ENCODE assay signal across 10 cellular contexts in the genomic region with DNA sequence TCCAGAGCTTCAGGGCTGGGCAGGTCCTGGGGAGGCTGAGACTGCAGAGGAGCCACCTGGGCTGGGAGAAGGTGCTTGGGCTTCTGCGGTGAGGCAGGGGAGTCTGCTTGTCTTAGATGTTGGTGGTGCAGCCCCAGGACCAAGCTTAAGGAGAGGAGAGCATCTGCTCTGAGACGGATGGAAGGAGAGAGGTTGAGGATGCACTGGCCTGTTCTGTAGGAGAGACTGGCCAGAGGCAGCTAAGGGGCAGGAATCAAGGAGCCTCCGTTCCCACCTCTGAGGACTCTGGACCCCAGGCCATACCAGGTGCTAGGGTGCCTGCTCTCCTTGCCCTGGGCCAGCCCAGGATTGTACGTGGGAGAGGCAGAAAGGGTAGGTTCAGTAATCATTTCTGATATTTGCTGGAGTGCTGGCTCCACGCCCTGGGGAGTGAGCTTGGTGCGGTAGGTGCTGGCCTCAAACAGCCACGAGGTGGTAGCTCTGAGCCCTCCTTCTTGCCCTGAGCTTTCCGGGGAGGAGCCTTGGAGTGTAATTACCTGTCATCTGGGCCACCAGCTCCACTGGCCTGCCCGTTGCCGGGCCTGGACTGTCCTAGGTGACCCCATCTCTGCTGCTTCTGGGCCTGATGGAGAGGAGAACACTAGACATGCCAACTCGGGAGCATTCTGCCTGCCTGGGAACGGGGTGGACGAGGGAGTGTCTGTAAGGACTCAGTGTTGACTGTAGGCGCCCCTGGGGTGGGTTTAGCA. TPM values are rescaled to one million over a fixed set of nuclear protein-coding genes. Genes with fewer than 3 reads are reported as not detected.
A peak's percentile ranks its signal among the peaks of the same experiment; 100 is the strongest.
DNase-seq lines count a peak whose midpoint lies in the region; ATAC-seq, FAIRE-seq and TF ChIP-seq lines count a peak whose summit lies in the region.
"Had no signal": no experiment of that assay in that cellular context is flagged by ENCODE, and none has a peak within 500 bp of the region (broad histone marks: within the 10 kb centered on the region; RNA-seq: fewer than 3 reads in every experiment).

No MANE protein-coding gene starts in this region.

- DNase-seq in GM10248 (ENCODE audit: extremely low spot score) (peak; percentile 59), LNCaP clone FGC (ENCODE audit: low read depth) (peak; percentile 6), bronchial epithelial cell (ENCODE audit: low read depth) (peak; percentile 35), pancreas (peak in 4 of 6 donors; percentile 29 to 69 (median 58)), A673 (ENCODE audit: low spot score) (no peak), NCI-H1048 (lab: John Stamatoyannopoulos, UW) (no peak), UCSD-AML1 (lab: John Stamatoyannopoulos, UW; ENCODE audit: unreplicated experiment) (no peak), AML-193 (lab: John Stamatoyannopoulos, UW) (no peak)

- peak; percentile 34 for TF ChIP-seq CTCF in GM10248 (IDR thresholded peaks at IDR 0.05; ENCODE audit: control extremely low read depth, extremely low read depth, low read depth, missing control alignments)
- peak; percentile 50 for TF ChIP-seq CTCF in LNCaP clone FGC (IDR thresholded peaks at IDR 0.05; ENCODE audit: control insufficient read depth, extremely low read depth, insufficient read depth)
- peak; percentile 58 for TF ChIP-seq CTCF in bronchial epithelial cell (IDR thresholded peaks at IDR 0.05; ENCODE audit: insufficient read depth, low read length, severe bottlenecking)
- TF ChIP-seq CTCF in pancreas (IDR thresholded peaks at IDR 0.05), result peak in 1 of 4 donors; percentile 14
- TF ChIP-seq CTCF in A673 (conservative IDR thresholded peaks at IDR 0.05; ENCODE audit: low read depth, low read length), result no peak

- H3K36me3 ChIP-seq in bronchial epithelial cell (ENCODE audit: control insufficient read depth, insufficient read depth, low read length), result no peaks in the 10 kb centered on the region
- H3K36me3 ChIP-seq in pancreas, result no peaks in the 10 kb centered on the region
- H3K36me3 ChIP-seq in A673 (ENCODE audit: insufficient read depth, low read length, poor library complexity, severe bottlenecking), result no peaks in the 10 kb centered on the region

- FAIRE-seq in bronchial epithelial cell (lab: Jason Lieb, UNC) (peak; percentile 43), pancreas (lab: Jason Lieb, UNC) (no peak)

- no TSS peak for BruUV-seq in A673 (replicated peaks; lab: Mats Ljungman, UMichigan)

- H3K4me3 ChIP-seq in LNCaP clone FGC (ENCODE audit: low read depth, low read length), result no peak overlapping the region
- H3K4me3 ChIP-seq in bronchial epithelial cell (ENCODE audit: low read depth, low read length), result no peak overlapping the region
- H3K4me3 ChIP-seq in pancreas, result no peak overlapping the region
- H3K4me3 ChIP-seq in A673 (ENCODE audit: low read depth, low read length, poor library complexity, severe bottlenecking), result no peak overlapping the region

- CTCF ChIA-PET in GM10248 (lab: Yijun Ruan, JAX), result interaction anchor here (1.3 to 2.0 kb wide), 2 partner anchors 33 to 50 kb away, joined by 3 to 11 read pairs; no protein-coding TSS in a partner anchor
- CTCF ChIA-PET in A673 (lab: Charles Lee), result no interaction called here

- 42 to 44% methylated on average over 14 of the region's 14 CpGs for WGBS in pancreas, 2 donors

- H3K4me1 ChIP-seq in pancreas (no peaks in the 10 kb centered on the region), A673 (ENCODE audit: insufficient read depth, low read length, poor library complexity, severe bottlenecking) (no peaks in the 10 kb centered on the region)

- intact Hi-C loops in pancreas (cut with DNase I) (no loop called here), A673 (cut with micrococcal nuclease; ENCODE audit: unreplicated experiment) (no loop called here)

- H3K27me3 ChIP-seq in bronchial epithelial cell (ENCODE audit: control insufficient read depth, insufficient read depth, low read length), result peaks cover 7% of the 10 kb centered on the region
- no peaks in the 10 kb centered on the region for H3K27me3 ChIP-seq in pancreas
- peaks cover 17% of the 10 kb centered on the region for H3K27me3 ChIP-seq in A673 (replicated peaks; ENCODE audit: insufficient read depth, low read depth, low read length, poor library complexity)

- POLR2A ChIA-PET in GM10248 (lab: Yijun Ruan, JAX) (no interaction called here), A673 (lab: Charles Lee; ENCODE audit: low non-redundant PET) (no interaction called here)

- no peak overlapping the region for H3K27ac ChIP-seq in pancreas
- H3K27ac ChIP-seq in A673 (ENCODE audit: low read depth, low read length, poor library complexity, severe bottlenecking), result no peak overlapping the region

- peak; percentile 84 to 92 (median 88) for ATAC-seq in pancreas

- H3K9me3 ChIP-seq in pancreas (no peaks in the 10 kb centered on the region), A673 (ENCODE audit: low read depth, low read length, poor library complexity, severe bottlenecking) (no peaks in the 10 kb centered on the region)

RNA-seq across cellular contexts. Expression of a gene that starts 9.3 kb away (rescaled TPM):
- total RNA-seq in bronchial epithelial cell (not detected in 2 replicates), pancreas (not detected), A673 (2021) (not detected in 2 replicates)
- not detected for polyA plus RNA-seq in pancreas
- total RNA-seq: lung microvascular endothelial cell; T-helper 2 cell treated with Interferon-gamma antibody and Interleukin-4, amounts not matched to agents 100 ng/mL and 5 ng/mL, for 36 hours had no signal

RNA-seq across cellular contexts. Expression of a gene that starts 20.1 kb away (rescaled TPM):
- total RNA-seq in bronchial epithelial cell (0.79 and 1.7 TPM in 2 replicates), pancreas (10 to 100 TPM in 2 of 6 donors, 1 to 10 TPM in 4; 1.7 to 12.1 (median 7.9) TPM), A673 (2021) (not detected in 2 replicates)
- polyA plus RNA-seq in pancreas, result 10 to 100 TPM in 1 of 2 donors, 1 to 10 TPM in 1; 3.2 to 11.0 TPM
- total RNA-seq: lung microvascular endothelial cell; T-helper 2 cell treated with Interferon-gamma antibody and Interleukin-4, amounts not matched to agents 100 ng/mL and 5 ng/mL, for 36 hours had no signal

RNA-seq across cellular contexts. Expression of a gene that starts 38.8 kb away (rescaled TPM):
- total RNA-seq in bronchial epithelial cell, result under 0.01 TPM in 1 of 2 replicates, not detected in the other
- 10 to 100 TPM in 3 of 6 donors, 1 to 10 TPM in 3; 8.1 to 19.3 (median 12.7) TPM for total RNA-seq in pancreas
- 10 to 100 TPM; 14.8 to 19.7 TPM for polyA plus RNA-seq in pancreas
- total RNA-seq in A673 (2021), result 0.74 and 1.2 TPM in 2 replicates
- total RNA-seq: lung microvascular endothelial cell; T-helper 2 cell treated with Interferon-gamma antibody and Interleukin-4, amounts not matched to agents 100 ng/mL and 5 ng/mL, for 36 hours had no signal

Comparison
In these comparisons a context has a peak if more than half of its experiments do, and no peak if none do; other contexts are left out.
1. DNase-seq: peak in GM10248 (single experiment), LNCaP clone FGC (single experiment), bronchial epithelial cell (single experiment) and pancreas (4 of 6); none in A673 (single experiment), NCI-H1048 (single experiment), UCSD-AML1 (single experiment) and AML-193 (0 of 2).